Comparison of ENCODE assay signal across 19 cellular contexts in the genomic region with DNA sequence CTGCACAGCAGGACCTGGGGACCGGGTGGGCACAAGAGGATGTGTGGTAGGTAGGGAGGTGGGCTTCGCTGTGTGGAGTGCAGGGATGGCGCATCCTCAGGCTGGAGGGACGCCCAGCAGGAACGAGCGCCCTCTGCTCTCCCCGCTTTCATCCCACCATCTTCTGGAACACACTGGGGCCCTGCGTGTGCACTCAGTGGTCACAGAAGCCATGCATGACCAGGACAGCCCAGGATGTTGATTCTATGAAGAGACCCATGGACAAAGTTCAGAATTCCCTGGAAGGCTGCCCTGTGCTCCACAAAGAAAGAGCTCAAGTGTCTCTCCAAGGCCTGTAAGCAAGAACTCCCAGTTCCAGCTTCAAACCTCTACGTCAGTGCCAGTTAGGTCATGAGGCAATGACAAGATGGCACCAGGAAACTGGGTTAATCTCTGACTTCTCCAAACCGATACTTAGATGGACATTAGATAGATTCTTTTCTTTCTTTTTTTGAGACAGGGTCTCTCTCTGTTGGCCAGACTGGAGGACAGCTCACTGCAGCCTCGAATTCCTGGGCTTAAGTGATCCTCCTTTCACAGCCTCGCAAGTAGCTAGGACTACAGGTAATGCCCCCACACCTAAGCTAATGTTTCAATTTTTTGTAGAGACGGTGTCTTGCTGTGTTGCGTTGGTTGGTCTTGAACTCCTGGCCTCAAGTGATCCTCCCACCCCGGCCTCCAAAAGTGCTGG. TPM values are rescaled to one million over a fixed set of nuclear protein-coding genes. Genes with fewer than 3 reads are reported as not detected.
DNase-seq lines count a peak whose midpoint lies in the region; ATAC-seq and TF ChIP-seq lines count a peak whose summit lies in the region.
"Had no signal": no experiment of that assay in that cellular context is flagged by ENCODE, and none has a peak within 500 bp of the region (broad histone marks: within the 10 kb centered on the region; RNA-seq: fewer than 3 reads in every experiment).

No MANE protein-coding gene starts in this region.

- peak overlapping the region; percentile 90 for H3K27ac Mint-ChIP-seq in dendritic cell treated with granulocyte-macrophage colony-stimulating factor and Interleukin-4, amounts not matched to agents 40 ng/mL and 50 ng/mL, for 4 days
- no peak overlapping the region for H3K27ac Mint-ChIP-seq in nephron
- H3K27ac Mint-ChIP-seq: activated T-cell treated with anti-CD3 and anti-CD28 coated beads, Interleukin-2, amount 50 U/mL, for 72 hours; neural progenitor cell had no signal

- no peak overlapping the region for H3K4me2 ChIP-seq in OCI-LY1 (ENCODE audit: low read length)
- H3K4me2 ChIP-seq: neural progenitor cell had no signal

- no peaks in the 10 kb centered on the region for H4K20me1 ChIP-seq in OCI-LY1 (ENCODE audit: insufficient read depth, low read length)

- 82 to 88% methylated on average over 14 of the region's 15 CpGs for WGBS in tibial nerve, 2 donors

- TF ChIP-seq CTCF in OCI-LY1 (IDR thresholded peaks at IDR 0.05; ENCODE audit: low read length) (no peak), nephron (IDR thresholded peaks at IDR 0.05; ENCODE audit: unreplicated experiment in 3 of 3) (no peak), tibial nerve (IDR thresholded peaks at IDR 0.05) (no peak), uterus (IDR thresholded peaks at IDR 0.05) (no peak)

- H3K9me3 ChIP-seq in OCI-LY1 (ENCODE audit: low read length) (no peaks in the 10 kb centered on the region), tibial nerve (no peaks in the 10 kb centered on the region), uterus (no peaks in the 10 kb centered on the region)

- no peaks in the 10 kb centered on the region for H3K27me3 Mint-ChIP-seq in dendritic cell treated with granulocyte-macrophage colony-stimulating factor and Interleukin-4, amounts not matched to agents 40 ng/mL and 50 ng/mL, for 4 days
- H3K27me3 Mint-ChIP-seq in nephron (ENCODE audit: low read depth), result peaks cover 5% of the 10 kb centered on the region

- peaks cover 75% of the 10 kb centered on the region for H3K4me1 Mint-ChIP-seq in dendritic cell treated with granulocyte-macrophage colony-stimulating factor and Interleukin-4, amounts not matched to agents 40 ng/mL and 50 ng/mL, for 4 days (ENCODE audit: low read depth)
- H3K4me1 Mint-ChIP-seq in nephron, result peaks cover 56% of the 10 kb centered on the region

- H3K36me3 Mint-ChIP-seq in dendritic cell treated with granulocyte-macrophage colony-stimulating factor and Interleukin-4, amounts not matched to agents 40 ng/mL and 50 ng/mL, for 4 days (ENCODE audit: low read depth), result peaks cover 77% of the 10 kb centered on the region
- peaks cover 8% of the 10 kb centered on the region for H3K36me3 Mint-ChIP-seq in nephron (ENCODE audit: low read depth)

- H3K4me1 ChIP-seq in OCI-LY1 (ENCODE audit: insufficient read depth, low read length, severe bottlenecking), result peaks cover 52% of the 10 kb centered on the region
- H3K4me1 ChIP-seq in tibial nerve, result peaks cover 0 to 84% (median 61%) of the 10 kb centered on the region in 4 donors
- peaks cover 0 to 10% of the 10 kb centered on the region in 2 donors for H3K4me1 ChIP-seq in uterus

- peak overlapping the region; percentile 68 for H3K27ac ChIP-seq in OCI-LY1 (ENCODE audit: low read depth, low read length, poor library complexity, severe bottlenecking)
- peak overlapping the region in 3 of 4 donors; percentile 30 to 98 (median 70) for H3K27ac ChIP-seq in tibial nerve
- H3K27ac ChIP-seq in uterus, result no peak overlapping the region
- H3K27ac ChIP-seq: neural progenitor cell had no signal

- H3K36me3 ChIP-seq in OCI-LY1 (ENCODE audit: insufficient read depth, low read length) (peaks cover 8% of the 10 kb centered on the region; the same call in 1 of the 2 replicates), tibial nerve (peaks cover 0 to 33% (median 0%) of the 10 kb centered on the region in 3 donors), uterus (no peaks in the 10 kb centered on the region)
- H3K36me3 ChIP-seq: neural progenitor cell had no signal

- H3K79me2 ChIP-seq in OCI-LY1 (ENCODE audit: insufficient read depth, low read length), result 0 out of 2 replicates have a peak, but pooled peaks cover 5% of the 10 kb centered on the region

- no peak for ATAC-seq in GM21515 (IDR thresholded peaks at IDR 0.05; ENCODE audit: unreplicated experiment)
- no peak for ATAC-seq in Right ventricle myocardium inferior
- ATAC-seq: activated T-cell treated with anti-CD3 and anti-CD28 coated beads, Interleukin-2, amount 50 U/mL, for 72 hours; Panc1; right cardiac atrium had no signal

- H3K27me3 ChIP-seq in OCI-LY1 (ENCODE audit: insufficient read depth, low read length) (no peaks in the 10 kb centered on the region), tibial nerve (no peaks in the 10 kb centered on the region), uterus (no peaks in the 10 kb centered on the region)

- H3K4me3 ChIP-seq in OCI-LY1 (ENCODE audit: low read depth, low read length, poor library complexity, severe bottlenecking), result no peak overlapping the region
- peak overlapping the region in 1 of 4 donors; percentile 99 for H3K4me3 ChIP-seq in tibial nerve
- no peak overlapping the region for H3K4me3 ChIP-seq in uterus
- H3K4me3 ChIP-seq: neural progenitor cell had no signal

- no peaks in the 10 kb centered on the region for H3K9me3 Mint-ChIP-seq in dendritic cell treated with granulocyte-macrophage colony-stimulating factor and Interleukin-4, amounts not matched to agents 40 ng/mL and 50 ng/mL, for 4 days
- H3K9me3 Mint-ChIP-seq in nephron, result no peaks in the 10 kb centered on the region
- H3K9me3 Mint-ChIP-seq: activated T-cell treated with anti-CD3 and anti-CD28 coated beads, Interleukin-2, amount 50 U/mL, for 72 hours; neural progenitor cell had no signal

- H3K9me2 ChIP-seq in OCI-LY1 (ENCODE audit: low read depth, low read length), result no peaks in the 10 kb centered on the region

- H3F3A ChIP-seq in OCI-LY1 (ENCODE audit: insufficient read depth, low read length), result no peaks in the 10 kb centered on the region

- H3K4me3 Mint-ChIP-seq in dendritic cell treated with granulocyte-macrophage colony-stimulating factor and Interleukin-4, amounts not matched to agents 40 ng/mL and 50 ng/mL, for 4 days, result no peak overlapping the region
- peak overlapping the region; percentile 15 to 96 (median 63) for H3K4me3 Mint-ChIP-seq in nephron
- H3K4me3 Mint-ChIP-seq: activated T-cell treated with anti-CD3 and anti-CD28 coated beads, Interleukin-2, amount 50 U/mL, for 72 hours had no signal

- intact Hi-C loops in dendritic cell treated with granulocyte-macrophage colony-stimulating factor and Interleukin-4, amounts not matched to agents 40 ng/mL and 50 ng/mL, for 4 days (cut with micrococcal nuclease), result no loop called here
- intact Hi-C loops in Right ventricle myocardium inferior (cut with DNase I) (no loop called here), uterus (cut with DNase I; ENCODE audit: low total_unique reads) (no loop called here)

- H2AFZ ChIP-seq in OCI-LY1 (ENCODE audit: low read length), result no peak overlapping the region
- H2AFZ ChIP-seq: neural progenitor cell had no signal

- TF ChIP-seq EP300 in tibial nerve (IDR thresholded peaks at IDR 0.05), result peak in 1 of 2 donors; percentile 40

- H3K9ac ChIP-seq in OCI-LY1 (ENCODE audit: low read length), result no peak overlapping the region; the same call in 1 of the 2 replicates
- H3K9ac ChIP-seq: neural progenitor cell had no signal

- DNase-seq in tibial nerve (ENCODE audit: low spot score in 2 of 2) (no peak), NCI-H128 (lab: John Stamatoyannopoulos, UW; ENCODE audit: unreplicated experiment) (no peak), Right ventricle myocardium inferior (ENCODE audit: missing footprints) (no peak), uterus (no peak)
- DNase-seq: activated CD4-positive, alpha-beta T cell treated with anti-CD3 and anti-CD28 coated beads, Interleukin-2, amount 50 U/mL, for 4 hours; activated T-cell treated with anti-CD3 and anti-CD28 coated beads, Interleukin-2, amount 50 U/mL, for 72 hours; cerebellar nuclear complex; DMS79 treated with DMSO at 0.1 percent for 48 hours; mammary epithelial cell; NCI-H1048; NCI-H774; right cardiac atrium; stimulated activated CD4-positive, alpha-beta T cell treated with anti-CD3 and anti-CD28 coated beads, Interleukin-2, amount 100 ng/mL, for 24 hours had no signal

- TF ChIP-seq POLR2A in tibial nerve (IDR thresholded peaks at IDR 0.05) (no peak), uterus (IDR thresholded peaks at IDR 0.05) (no peak)

RNA-seq across cellular contexts. Expression of a gene that starts 3.4 kb away (rescaled TPM):
- 100 to 1,000 TPM; 112 to 361 (median 222) TPM for total RNA-seq in tibial nerve
- total RNA-seq in Right ventricle myocardium inferior, result 29.3 TPM
- total RNA-seq in uterus, result 10 to 100 TPM; 20.3 to 42.5 (median 32.5) TPM

RNA-seq across cellular contexts. Expression of a gene that starts 16.4 kb away (rescaled TPM):
- total RNA-seq in tibial nerve, result 10 to 100 TPM; 18.0 to 35.4 (median 29.7) TPM
- total RNA-seq in Right ventricle myocardium inferior, result 12.5 TPM
- total RNA-seq in uterus, result 10 to 100 TPM in 2 of 4 donors, 1 to 10 TPM in 2; 6.6 to 21.3 (median 15.0) TPM

RNA-seq across cellular contexts. Expression of a gene that starts 40.3 kb away (rescaled TPM):
- 10 to 100 TPM; 19.0 to 34.9 (median 32.5) TPM for total RNA-seq in tibial nerve
- 90.8 TPM for total RNA-seq in Right ventricle myocardium inferior
- 10 to 100 TPM in 3 of 4 donors, 1 to 10 TPM in 1; 7.4 to 80.7 (median 34.4) TPM for total RNA-seq in uterus

Comparison
In these comparisons a context has a peak if more than half of its experiments do, and no peak if none do; other contexts are left out.
1. H3K27ac ChIP-seq: peak in OCI-LY1 (single experiment) and tibial nerve (3 of 4); none in uterus (0 of 2).